In genomic region chr12:49642370-49642802, GRCh38 we compare ENCODE assay signal across 1 cellular context.
TF ChIP-seq lines count a peak whose summit lies in the region.

No MANE protein-coding gene starts in this region.

TF ChIP-seq in H1, 55 proteins besides CTCF, POLR2A, EP300 and RAD21:
- TF ChIP-seq CHD1 (IDR thresholded peaks at IDR 0.05; ENCODE audit: low read depth, low read length): no peak
- TF ChIP-seq RFX5 (IDR thresholded peaks at IDR 0.05; ENCODE audit: borderline replicate concordance, low read depth, low read length): no peak
- no peak for TF ChIP-seq ATF3 (IDR thresholded peaks at IDR 0.05; ENCODE audit: insufficient read depth, low read depth, low read length)
- TF ChIP-seq NANOG (IDR thresholded peaks at IDR 0.05; ENCODE audit: insufficient read depth, low read depth, low read length, poor library complexity, severe bottlenecking): no peak
- TF ChIP-seq BCL11A (IDR thresholded peaks at IDR 0.05; ENCODE audit: low read depth in 2 of 2, low read length in 2 of 2): no peak
- TF ChIP-seq SP2 (IDR thresholded peaks at IDR 0.05; ENCODE audit: low read length): no peak
- no peak for TF ChIP-seq KDM4A (IDR thresholded peaks at IDR 0.05; ENCODE audit: low read depth, low read length, severe bottlenecking)
- no peak for TF ChIP-seq CTBP2 (IDR thresholded peaks at IDR 0.05; ENCODE audit: borderline replicate concordance, insufficient read depth, insufficient read length, low read length)
- TF ChIP-seq TBP (IDR thresholded peaks at IDR 0.05; ENCODE audit: low read depth, low read length): no peak
- no peak for TF ChIP-seq CREB1 (IDR thresholded peaks at IDR 0.05)
- TF ChIP-seq POU5F1 (IDR thresholded peaks at IDR 0.05; ENCODE audit: low read depth, low read length): no peak
- TF ChIP-seq SP1 (IDR thresholded peaks at IDR 0.05; ENCODE audit: low read depth, low read length): no peak
- TF ChIP-seq TAF1 (IDR thresholded peaks at IDR 0.05; ENCODE audit: low read depth, low read length): no peak
- TF ChIP-seq CEBPB (IDR thresholded peaks at IDR 0.05; ENCODE audit: low read depth, low read length): no peak
- no peak for TF ChIP-seq POLR2AphosphoS5 (IDR thresholded peaks at IDR 0.05; ENCODE audit: low read depth, low read length)
- TF ChIP-seq KDM1A (IDR thresholded peaks at IDR 0.05; ENCODE audit: borderline replicate concordance, low read length): no peak
- no peak for TF ChIP-seq SRF (IDR thresholded peaks at IDR 0.05; ENCODE audit: low read depth, low read length)
- TF ChIP-seq E2F6 (IDR thresholded peaks at IDR 0.05): no peak
- no peak for TF ChIP-seq CBX8 (IDR thresholded peaks at IDR 0.05; ENCODE audit: borderline replicate concordance, low read depth, low read length)
- TF ChIP-seq ZNF274 (IDR thresholded peaks at IDR 0.05; ENCODE audit: borderline replicate concordance, extremely low read depth, low read length): no peak
